ENCODE assay signal across 36 cellular contexts in genomic region chr2:155905640-155906039, GRCh38.
"Had no signal": no experiment of that assay in that cellular context is flagged by ENCODE, and none has a peak within 500 bp of the region (broad histone marks: within the 10 kb centered on the region; RNA-seq: fewer than 3 reads in every experiment).

No MANE protein-coding gene starts in this region.

- H3K27me3 Mint-ChIP-seq: activated B cell treated with CpG ODN at 0.5 μM for 24 hours; activated CD4-positive, alpha-beta memory T cell treated with anti-CD3 and anti-CD28 coated beads, Interleukin-2, amount 10 ng/mL, durations not matched to agents 7 days and 5 days; activated CD8-positive, alpha-beta memory T cell treated with anti-CD3 and anti-CD28 coated beads, Interleukin-2, amount 10 ng/mL, durations not matched to agents 7 days and 5 days; activated naive CD8-positive, alpha-beta T cell treated with anti-CD3 and anti-CD28 coated beads for 36 hours; activated T-helper 17 cell treated with anti-CD3 and anti-CD28 coated beads, Interleukin-2, amount 50 U/mL, for 72 hours had no signal

- H3K4me1 Mint-ChIP-seq: activated B cell treated with CpG ODN at 0.5 μM for 24 hours; activated CD4-positive, alpha-beta memory T cell treated with anti-CD3 and anti-CD28 coated beads, Interleukin-2, amount 10 ng/mL, durations not matched to agents 7 days and 5 days; activated CD8-positive, alpha-beta memory T cell treated with anti-CD3 and anti-CD28 coated beads, Interleukin-2, amount 10 ng/mL, durations not matched to agents 7 days and 5 days; activated naive CD8-positive, alpha-beta T cell treated with anti-CD3 and anti-CD28 coated beads for 36 hours; activated T-helper 17 cell treated with anti-CD3 and anti-CD28 coated beads, Interleukin-2, amount 50 U/mL, for 72 hours had no signal

- H3K9ac ChIP-seq: KMS-11, SK-N-SH had no signal

- H3K4me3 Mint-ChIP-seq: activated B cell treated with CpG ODN at 0.5 μM for 24 hours; activated CD4-positive, alpha-beta memory T cell treated with anti-CD3 and anti-CD28 coated beads, Interleukin-2, amount 10 ng/mL, durations not matched to agents 7 days and 5 days; activated CD8-positive, alpha-beta memory T cell treated with anti-CD3 and anti-CD28 coated beads, Interleukin-2, amount 10 ng/mL, durations not matched to agents 7 days and 5 days; activated naive CD8-positive, alpha-beta T cell treated with anti-CD3 and anti-CD28 coated beads for 36 hours; activated T-helper 17 cell treated with anti-CD3 and anti-CD28 coated beads, Interleukin-2, amount 50 U/mL, for 72 hours; T-helper 1 cell treated with Interleukin-12 subunit alpha and Interleukin-12 subunit beta and Interleukin-4 antibody, amounts not matched to agents 30 μg/mL and 1 μg/mL, for 36 hours; T-helper 2 cell treated with Interferon-gamma antibody and Interleukin-4, amounts not matched to agents 5 μg/mL and 100 μg/mL, for 36 hours had no signal

- H3K9me3 ChIP-seq: Peyer's patch, SJSA1, SK-N-SH had no signal

- H3K4me1 ChIP-seq: Peyer's patch, SJSA1 had no signal

- H3K27me3 ChIP-seq: brain microvascular endothelial cell, Peyer's patch, SJSA1 had no signal

- H3K9me3 Mint-ChIP-seq: activated B cell treated with CpG ODN at 0.5 μM for 24 hours; activated CD4-positive, alpha-beta memory T cell treated with anti-CD3 and anti-CD28 coated beads, Interleukin-2, amount 10 ng/mL, durations not matched to agents 7 days and 5 days; activated naive CD8-positive, alpha-beta T cell treated with anti-CD3 and anti-CD28 coated beads for 36 hours; activated T-helper 17 cell treated with anti-CD3 and anti-CD28 coated beads, Interleukin-2, amount 50 U/mL, for 72 hours; T-helper 1 cell treated with Interleukin-12 subunit alpha and Interleukin-12 subunit beta and Interleukin-4 antibody, amounts not matched to agents 30 μg/mL and 1 μg/mL, for 36 hours; T-helper 2 cell treated with Interferon-gamma antibody and Interleukin-4, amounts not matched to agents 5 μg/mL and 100 μg/mL, for 36 hours had no signal

- H3K27ac ChIP-seq: brain microvascular endothelial cell, KMS-11, Peyer's patch, SJSA1 had no signal

- H3K4me3 ChIP-seq: Peyer's patch, SJSA1 had no signal

- H3K27ac Mint-ChIP-seq: activated B cell treated with CpG ODN at 0.5 μM for 24 hours; activated CD4-positive, alpha-beta memory T cell treated with anti-CD3 and anti-CD28 coated beads, Interleukin-2, amount 10 ng/mL, durations not matched to agents 7 days and 5 days; activated CD8-positive, alpha-beta memory T cell treated with anti-CD3 and anti-CD28 coated beads, Interleukin-2, amount 10 ng/mL, durations not matched to agents 7 days and 5 days; activated naive CD8-positive, alpha-beta T cell treated with anti-CD3 and anti-CD28 coated beads for 36 hours; activated T-helper 17 cell treated with anti-CD3 and anti-CD28 coated beads, Interleukin-2, amount 50 U/mL, for 72 hours; T-helper 1 cell treated with Interleukin-12 subunit alpha and Interleukin-12 subunit beta and Interleukin-4 antibody, amounts not matched to agents 30 μg/mL and 1 μg/mL, for 36 hours; T-helper 2 cell treated with Interferon-gamma antibody and Interleukin-4, amounts not matched to agents 5 μg/mL and 100 μg/mL, for 36 hours had no signal

- DNase-seq: activated B cell treated with CpG ODN at 0.5 μM for 24 hours; activated CD4-positive, alpha-beta memory T cell treated with anti-CD3 and anti-CD28 coated beads, Interleukin-2, amount 10 ng/mL, durations not matched to agents 7 days and 5 days; activated CD4-positive, alpha-beta T cell treated with anti-CD3 and anti-CD28 coated beads for 4 hours; activated CD4-positive, alpha-beta T cell treated with anti-CD3 and anti-CD28 coated beads, Interleukin-2, amount 50 U/mL, for 1 hour; activated CD4-positive, CD25-positive, alpha-beta regulatory T cell treated with anti-CD3 and anti-CD28 coated beads, Interleukin-2, amount 50 U/mL, for 72 hours; activated CD8-positive, alpha-beta memory T cell treated with anti-CD3 and anti-CD28 coated beads for 24 hours; activated CD8-positive, alpha-beta memory T cell treated with anti-CD3 and anti-CD28 coated beads, Interleukin-2, amount 10 ng/mL, durations not matched to agents 7 days and 5 days; activated CD8-positive, alpha-beta memory T cell treated with anti-CD3 and anti-CD28 coated beads, Interleukin-2, amount 50 U/mL, for 48 hours; activated effector memory CD4-positive, alpha-beta T cell treated with anti-CD3 and anti-CD28 coated beads, Interleukin-2, amount 50 U/mL, for 16 hours; activated naive CD4-positive, alpha-beta T cell; activated naive CD4-positive, alpha-beta T cell treated with anti-CD3 and anti-CD28 coated beads, Interleukin-2, amount 50 U/mL, for 16 hours; activated naive CD8-positive, alpha-beta T cell treated with anti-CD3 and anti-CD28 coated beads for 36 hours; activated T-cell treated with anti-CD3 and anti-CD28 coated beads, Interleukin-2, amount 50 U/mL, for 48 hours; amniotic stem cell; aorta; brain microvascular endothelial cell; central memory CD4-positive, alpha-beta T cell; MM.1S; NCI-H1092 treated with DMSO at 0.1 percent for 48 hours; NCI-H146; NCI-H187; NCI-H2029 treated with DMSO at 0.1 percent for 48 hours; NCI-H2107; NCI-H226; NCI-H446 treated with DMSO at 0.1 percent for 48 hours; NCI-H524; PC-3; Peyer's patch; RPMI8226; SHP77 treated with DMSO at 0.1 percent for 48 hours; SK-N-SH had no signal

- H3K36me3 ChIP-seq: brain microvascular endothelial cell, Peyer's patch, SJSA1 had no signal

- H3K4me2 ChIP-seq: KMS-11, SK-N-SH had no signal

- H3K36me3 Mint-ChIP-seq: activated CD8-positive, alpha-beta memory T cell treated with anti-CD3 and anti-CD28 coated beads, Interleukin-2, amount 10 ng/mL, durations not matched to agents 7 days and 5 days; activated naive CD8-positive, alpha-beta T cell treated with anti-CD3 and anti-CD28 coated beads for 36 hours had no signal
